In the genomic region with DNA sequence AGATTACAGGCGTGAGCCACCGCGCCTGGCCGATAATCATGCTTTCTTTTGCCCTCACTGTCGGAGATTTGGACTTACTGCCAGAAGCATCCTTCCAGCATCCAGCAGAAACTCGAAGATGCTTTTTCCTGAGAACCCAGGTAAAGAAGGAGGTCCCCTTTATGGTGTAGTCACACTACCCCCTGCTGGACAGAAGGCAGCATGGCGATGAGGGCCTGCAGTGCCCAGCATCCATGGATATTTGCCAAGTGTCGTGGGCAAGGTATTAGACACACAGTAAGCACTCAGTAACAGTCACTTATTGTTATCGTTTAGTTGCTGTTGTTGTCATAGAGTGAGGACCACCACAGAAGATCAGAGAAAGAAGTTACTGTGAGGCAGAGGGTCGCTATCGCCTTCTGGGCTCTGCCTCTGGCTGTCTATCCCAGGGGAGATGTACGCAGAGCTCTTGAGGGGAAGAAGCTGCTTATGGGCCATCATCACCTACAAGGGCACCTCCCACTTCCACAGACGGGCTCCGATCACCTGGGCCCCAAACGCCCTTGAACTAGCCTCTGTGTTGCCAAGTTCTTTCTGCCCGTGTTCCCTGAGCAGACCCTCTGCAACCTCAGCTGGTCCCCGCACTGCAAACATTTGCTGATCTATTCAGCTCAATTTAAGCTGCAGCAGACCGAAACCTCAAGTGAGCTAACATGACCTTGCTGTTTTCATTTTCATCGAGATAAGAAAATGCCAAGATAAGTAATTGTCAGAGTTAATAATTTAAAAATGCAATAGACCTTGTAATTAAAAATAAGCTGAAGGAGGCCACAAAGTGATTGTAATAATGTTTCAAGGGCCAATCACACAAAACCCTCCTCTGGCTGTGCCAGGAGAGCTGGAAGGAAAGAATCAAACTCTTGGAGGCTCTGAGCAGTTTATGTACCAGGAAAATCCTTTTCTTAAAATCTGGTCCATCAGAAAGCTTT, we compare ENCODE assay signal across 8 cellular contexts. TPM values are rescaled to one million over a fixed set of nuclear protein-coding genes. Genes with fewer than 3 reads are reported as not detected.
A peak's percentile ranks its signal among the peaks of the same experiment; 100 is the strongest.
DNase-seq lines count a peak whose midpoint lies in the region; ATAC-seq, FAIRE-seq and TF ChIP-seq lines count a peak whose summit lies in the region.

No MANE protein-coding gene starts in this region.

- 25 to 28% methylated on average over 19 of the region's 19 CpGs for WGBS in pancreas, 2 donors

- H3K4me1 ChIP-seq in pancreas = peaks cover 0 to 4% (median 0%) of the 10 kb centered on the region in 3 donors

- POLR2A ChIA-PET in activated CD4-positive, alpha-beta memory T cell treated with anti-CD3 and anti-CD28 coated beads for 36 hours (lab: Charles Lee) = interaction anchor here (1.2 kb wide), 1 partner anchor 14 kb away, joined by 4 read pairs; no protein-coding TSS in a partner anchor

- DNase-seq in AG20443 (ENCODE audit: low spot score) = peak; percentile 64
- DNase-seq in GM18507 (ENCODE audit: extremely low spot score, insufficient read length, low read depth) = no peak
- peak; percentile 63 for DNase-seq in NCI-H2029 treated with DMSO at 0.1 percent for 48 hours (lab: John Stamatoyannopoulos, UW)
- peak; percentile 70 for DNase-seq in activated CD4-positive, alpha-beta memory T cell treated with anti-CD3 and anti-CD28 coated beads for 36 hours
- DNase-seq in foreskin fibroblast = peak; percentile 23 to 71
- peak in 5 of 6 donors; percentile 51 to 75 (median 71) for DNase-seq in pancreas
- no peak for DNase-seq in NK-92 (lab: John Stamatoyannopoulos, UW; ENCODE audit: unreplicated experiment)
- no peak for DNase-seq in GOT3 (lab: John Stamatoyannopoulos, UW)

- FAIRE-seq in GM18507 (lab: Jason Lieb, UNC) (peak; percentile 73), pancreas (lab: Jason Lieb, UNC) (no peak)

- no peaks in the 10 kb centered on the region for H3K9me3 Mint-ChIP-seq in activated CD4-positive, alpha-beta memory T cell treated with anti-CD3 and anti-CD28 coated beads for 36 hours

- H3K9me3 ChIP-seq in pancreas = no peaks in the 10 kb centered on the region

- H3K36me3 ChIP-seq in pancreas = no peaks in the 10 kb centered on the region

- no peaks in the 10 kb centered on the region for H3K27me3 ChIP-seq in pancreas

- intact Hi-C loops in activated CD4-positive, alpha-beta memory T cell treated with anti-CD3 and anti-CD28 coated beads for 36 hours (cut with micrococcal nuclease) = loop anchor here (1.0 to 5.0 kb wide), 4 partner anchors 37 to 457 kb away; no protein-coding TSS in a partner anchor
- intact Hi-C loops in pancreas (cut with DNase I) = loop anchor here in 1 of 3 donors (10.0 kb wide), 1 partner anchor 520 kb away; no protein-coding TSS in a partner anchor

- H3K27me3 Mint-ChIP-seq in activated CD4-positive, alpha-beta memory T cell treated with anti-CD3 and anti-CD28 coated beads for 36 hours = no peaks in the 10 kb centered on the region

- no peaks in the 10 kb centered on the region for H3K36me3 Mint-ChIP-seq in activated CD4-positive, alpha-beta memory T cell treated with anti-CD3 and anti-CD28 coated beads for 36 hours

- no peak overlapping the region for H3K27ac Mint-ChIP-seq in activated CD4-positive, alpha-beta memory T cell treated with anti-CD3 and anti-CD28 coated beads for 36 hours

- peaks cover 3% of the 10 kb centered on the region for H3K4me1 Mint-ChIP-seq in activated CD4-positive, alpha-beta memory T cell treated with anti-CD3 and anti-CD28 coated beads for 36 hours (ENCODE audit: low read depth)

- peak; percentile 62 for TF ChIP-seq CTCF in foreskin fibroblast (IDR thresholded peaks at IDR 0.05; ENCODE audit: low read depth, low read length)
- TF ChIP-seq CTCF in pancreas (IDR thresholded peaks at IDR 0.05) = peak; percentile 51 to 73 (median 59)

- CTCF ChIA-PET in activated CD4-positive, alpha-beta memory T cell treated with anti-CD3 and anti-CD28 coated beads for 36 hours (lab: Charles Lee) = interaction anchor here (0.6 to 2.9 kb wide), 19 partner anchors 10 to 834 kb away, joined by 3 to 16 read pairs (median 4); no protein-coding TSS in a partner anchor

- H3K4me3 Mint-ChIP-seq in activated CD4-positive, alpha-beta memory T cell treated with anti-CD3 and anti-CD28 coated beads for 36 hours = no peak overlapping the region

- H3K4me3 ChIP-seq in foreskin fibroblast (ENCODE audit: low read depth in 1 of 2, low read length in 2 of 2) = no peak overlapping the region
- H3K4me3 ChIP-seq in pancreas = no peak overlapping the region

- H3K27ac ChIP-seq in pancreas = peak overlapping the region in 1 of 4 donors; percentile 33

- peak; percentile 67 to 92 (median 84) for ATAC-seq in pancreas

RNA-seq across cellular contexts. Expression of a gene that starts 23.9 kb away (rescaled TPM):
- 10 to 100 TPM; 23.7 to 26.7 TPM for total RNA-seq in activated CD4-positive, alpha-beta memory T cell treated with anti-CD3 and anti-CD28 coated beads for 36 hours
- 10 to 100 TPM in 3 of 6 donors, 1 to 10 TPM in 3; 6.4 to 25.4 (median 10.7) TPM for total RNA-seq in pancreas
- polyA plus RNA-seq in pancreas = 10 to 100 TPM in 1 of 2 donors, 1 to 10 TPM in 1; 7.9 to 35.4 TPM

Comparison
In these comparisons a context has a peak if more than half of its experiments do, and no peak if none do; other contexts are left out.
1. DNase-seq: peak in AG20443 (single experiment), NCI-H2029 treated with DMSO at 0.1 percent for 48 hours (single experiment), activated CD4-positive, alpha-beta memory T cell treated with anti-CD3 and anti-CD28 coated beads for 36 hours (single experiment), foreskin fibroblast (2 of 2) and pancreas (5 of 6); none in GM18507 (single experiment), NK-92 (single experiment) and GOT3 (single experiment).